Comparison of ENCODE assay signal across 14 cellular contexts in the genomic region with DNA sequence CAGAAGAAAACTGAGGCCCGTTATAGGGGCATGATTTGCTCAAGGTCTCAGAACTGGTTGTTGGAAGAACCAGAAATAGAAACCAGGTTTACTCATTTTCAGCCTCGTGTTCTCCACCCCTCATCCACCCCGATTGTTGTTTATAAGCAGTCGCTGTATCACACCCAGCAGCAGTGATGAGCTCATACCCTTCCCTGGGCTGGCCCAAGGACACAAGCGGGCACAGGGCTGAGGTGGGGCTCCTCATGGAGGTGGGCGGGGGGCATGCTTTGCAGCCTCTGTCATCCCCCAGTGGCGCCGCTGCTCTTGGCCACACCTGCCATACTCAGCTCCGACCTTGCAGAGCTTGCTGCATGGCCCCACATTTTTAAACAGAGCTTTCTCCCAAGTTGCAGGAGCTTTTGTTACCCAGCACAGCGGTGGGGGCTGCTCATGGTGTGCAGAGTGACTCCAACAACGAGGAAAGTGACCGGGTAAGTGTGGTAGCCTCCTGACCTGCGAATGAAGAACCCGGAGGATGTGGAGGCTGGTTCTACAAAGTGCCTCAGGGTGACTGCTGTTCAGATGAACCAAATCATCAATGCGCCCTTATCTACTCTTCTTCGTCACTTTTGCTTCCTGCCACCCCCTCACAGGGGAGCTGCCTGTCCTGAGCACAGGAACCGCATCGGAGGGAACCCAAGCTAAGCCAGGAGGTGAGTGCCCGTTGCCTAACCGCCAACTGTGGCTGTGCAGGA. TPM values are rescaled to one million over a fixed set of nuclear protein-coding genes. Genes with fewer than 3 reads are reported as not detected.
DNase-seq lines count a peak whose midpoint lies in the region; ATAC-seq lines count a peak whose summit lies in the region.
"Had no signal": no experiment of that assay in that cellular context is flagged by ENCODE, and none has a peak within 500 bp of the region (broad histone marks: within the 10 kb centered on the region; RNA-seq: fewer than 3 reads in every experiment).

No MANE protein-coding gene starts in this region.

- no peaks in the 10 kb centered on the region for H3K27me3 ChIP-seq in CD4-positive, alpha-beta memory T cell (ENCODE audit: insufficient read depth, low read length)

- H3K4me1 ChIP-seq in CD4-positive, alpha-beta memory T cell (ENCODE audit: insufficient read depth, low read length), result peaks cover 60% of the 10 kb centered on the region

- ATAC-seq in HG02981 (IDR thresholded peaks at IDR 0.05; ENCODE audit: unreplicated experiment), result no peak

- POLR2A ChIA-PET in CD4-positive, alpha-beta memory T cell (lab: Charles Lee; ENCODE audit: partially characterized antibody), result interaction anchor here (0.6 to 5.9 kb wide), 10 partner anchors 10 to 1793 kb away, joined by 3 to 90 read pairs (median 6); a partner anchor contains a TSS
- POLR2A ChIA-PET in activated CD4-positive, alpha-beta T cell treated with anti-CD3 and anti-CD28 coated beads, Interleukin-2, amount 10 ng/mL, durations not matched to agents 7 days and 5 days (lab: Charles Lee), result interaction anchor here (0.6 kb wide), 1 partner anchor 41 kb away, joined by 3 read pairs; no protein-coding TSS in a partner anchor

- intact Hi-C loops in CD4-positive, alpha-beta memory T cell (cut with micrococcal nuclease), result loop anchor here (1.0 to 10.0 kb wide), 6 partner anchors 9 to 843 kb away; a partner anchor contains a TSS

- H3K36me3 Mint-ChIP-seq in CD4-positive, alpha-beta memory T cell, result peaks cover 2 to 3% of the 10 kb centered on the region in 2 donors
- no peaks in the 10 kb centered on the region for H3K36me3 Mint-ChIP-seq in activated CD4-positive, alpha-beta T cell treated with anti-CD3 and anti-CD28 coated beads, Interleukin-2, amount 10 ng/mL, durations not matched to agents 7 days and 5 days (ENCODE audit: low read depth)
- H3K36me3 Mint-ChIP-seq: type B pancreatic cell had no signal

- H3K9me3 ChIP-seq in CD4-positive, alpha-beta memory T cell (ENCODE audit: control insufficient read depth in 1 of 2, low read length in 2 of 2), result no peaks in the 10 kb centered on the region

- CTCF ChIA-PET in CD4-positive, alpha-beta memory T cell (lab: Charles Lee; ENCODE audit: partially characterized antibody), result interaction anchor here (1.0 to 5.2 kb wide), 9 partner anchors 9 to 321 kb away, joined by 3 to 53 read pairs (median 9); no protein-coding TSS in a partner anchor
- CTCF ChIA-PET in activated CD4-positive, alpha-beta T cell treated with anti-CD3 and anti-CD28 coated beads, Interleukin-2, amount 10 ng/mL, durations not matched to agents 7 days and 5 days (lab: Charles Lee), result interaction anchor here (0.6 to 2.4 kb wide), 5 partner anchors 9 to 16 kb away, joined by 3 to 15 read pairs (median 4); no protein-coding TSS in a partner anchor

- H3K4me3 ChIP-seq in CD4-positive, alpha-beta memory T cell (ENCODE audit: low read length in 2 of 2), result peak overlapping the region; percentile 31 to 34

- H3K27me3 Mint-ChIP-seq in CD4-positive, alpha-beta memory T cell, result peaks cover 2% of the 10 kb centered on the region in 2 donors
- peaks cover 2% of the 10 kb centered on the region for H3K27me3 Mint-ChIP-seq in activated CD4-positive, alpha-beta T cell treated with anti-CD3 and anti-CD28 coated beads, Interleukin-2, amount 10 ng/mL, durations not matched to agents 7 days and 5 days

- peak overlapping the region; percentile 25 for H3K27ac ChIP-seq in CD4-positive, alpha-beta memory T cell (ENCODE audit: low read depth, low read length)

- H3K9me3 Mint-ChIP-seq in CD4-positive, alpha-beta memory T cell, result peaks cover 0 to 3% (median 0%) of the 10 kb centered on the region in 8 donors
- no peaks in the 10 kb centered on the region for H3K9me3 Mint-ChIP-seq in activated CD4-positive, alpha-beta T cell treated with anti-CD3 and anti-CD28 coated beads, Interleukin-2, amount 10 ng/mL, durations not matched to agents 7 days and 5 days
- H3K9me3 Mint-ChIP-seq: type B pancreatic cell had no signal

- DNase-seq in CD4-positive, alpha-beta memory T cell, result peak; percentile 43 to 70 (median 51)
- DNase-seq in M059J (ENCODE audit: low read depth) (peak; percentile 28), NCI-H226 (no peak), Kasumi-1 (lab: John Stamatoyannopoulos, UW) (no peak), dedifferentiated amniotic fluid mesenchymal stem cell (ENCODE audit: extremely low spot score) (no peak)
- peak; percentile 12 for DNase-seq in activated CD4-positive, alpha-beta T cell treated with anti-CD3 and anti-CD28 coated beads, Interleukin-2, amount 10 ng/mL, durations not matched to agents 7 days and 5 days
- DNase-seq in central memory CD4-positive, alpha-beta T cell, result peak; percentile 53
- DNase-seq: hippocampal formation, NCI-H1092, SW 1271 had no signal

- no peaks in the 10 kb centered on the region for H3K36me3 ChIP-seq in CD4-positive, alpha-beta memory T cell (ENCODE audit: insufficient read depth, low read length)

- H3K4me3 Mint-ChIP-seq in CD4-positive, alpha-beta memory T cell, result peak overlapping the region; percentile 85 to 93 (median 90)
- peak overlapping the region; percentile 50 for H3K4me3 Mint-ChIP-seq in activated CD4-positive, alpha-beta T cell treated with anti-CD3 and anti-CD28 coated beads, Interleukin-2, amount 10 ng/mL, durations not matched to agents 7 days and 5 days
- H3K4me3 Mint-ChIP-seq: type B pancreatic cell had no signal

- peaks cover 32 to 63% (median 55%) of the 10 kb centered on the region in 4 donors for H3K4me1 Mint-ChIP-seq in CD4-positive, alpha-beta memory T cell
- H3K4me1 Mint-ChIP-seq in activated CD4-positive, alpha-beta T cell treated with anti-CD3 and anti-CD28 coated beads, Interleukin-2, amount 10 ng/mL, durations not matched to agents 7 days and 5 days, result peaks cover 21% of the 10 kb centered on the region

- H3K27ac Mint-ChIP-seq in CD4-positive, alpha-beta memory T cell, result peak overlapping the region; percentile 90 to 96 (median 92)
- peak overlapping the region; percentile 81 for H3K27ac Mint-ChIP-seq in activated CD4-positive, alpha-beta T cell treated with anti-CD3 and anti-CD28 coated beads, Interleukin-2, amount 10 ng/mL, durations not matched to agents 7 days and 5 days
- H3K27ac Mint-ChIP-seq: type B pancreatic cell had no signal

RNA-seq across cellular contexts. Expression of a gene that starts 43.5 kb away (rescaled TPM):
- not detected for total RNA-seq in CD4-positive, alpha-beta memory T cell
- polyA plus RNA-seq in CD4-positive, alpha-beta memory T cell, result not detected
- 1.7 and 2.6 TPM in 2 replicates for total RNA-seq in M059J (2014; rRNA removed; shearing (Covaris generic))
- total RNA-seq in activated CD4-positive, alpha-beta T cell treated with anti-CD3 and anti-CD28 coated beads, Interleukin-2, amount 10 ng/mL, durations not matched to agents 7 days and 5 days, result not detected
- total RNA-seq: dermis microvascular lymphatic vessel endothelial cell, fibroblast of lung had no signal
- polyA plus RNA-seq: fibroblast of lung had no signal

Comparison
In these comparisons a context has a peak if more than half of its experiments do, and no peak if none do; other contexts are left out.
1. DNase-seq: peak in CD4-positive, alpha-beta memory T cell (5 of 5), M059J (single experiment), activated CD4-positive, alpha-beta T cell treated with anti-CD3 and anti-CD28 coated beads, Interleukin-2, amount 10 ng/mL, durations not matched to agents 7 days and 5 days (single experiment) and central memory CD4-positive, alpha-beta T cell (single experiment); none in NCI-H226 (single experiment), Kasumi-1 (0 of 2) and dedifferentiated amniotic fluid mesenchymal stem cell (single experiment).